In the genomic region with DNA sequence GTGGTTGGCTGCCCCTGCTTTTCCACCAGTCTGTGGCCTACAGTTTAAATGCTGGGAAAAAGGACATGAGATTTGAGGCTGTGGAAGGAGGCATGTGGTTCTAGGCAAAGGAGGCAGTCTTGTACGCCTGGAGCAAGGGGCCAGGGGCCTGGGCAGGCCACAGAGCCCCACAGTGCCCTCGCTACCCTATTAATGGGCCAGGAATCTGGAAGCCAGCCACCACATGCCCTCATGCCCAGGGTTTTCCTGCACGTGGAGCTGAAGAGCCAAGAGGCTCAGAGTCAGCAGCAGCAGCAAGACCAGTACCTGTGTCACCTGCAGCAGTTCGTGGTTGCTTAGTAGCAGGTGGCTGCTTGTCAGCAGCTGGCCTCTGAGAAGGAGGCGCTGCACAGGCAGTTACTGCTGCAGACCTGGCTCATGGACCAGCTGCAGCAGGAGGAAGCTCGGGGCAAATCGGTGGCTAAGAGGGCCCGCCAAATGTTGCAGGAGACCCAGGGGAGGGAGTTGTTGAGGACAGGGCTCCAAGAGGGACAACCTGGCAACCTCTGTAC, we compare ENCODE assay signal across 8 cellular contexts.
DNase-seq lines count a peak whose midpoint lies in the region; ATAC-seq, FAIRE-seq and TF ChIP-seq lines count a peak whose summit lies in the region.
"Not testable (repeated sequence)": the region's sequence is repeated elsewhere in the genome, so short reads cannot be mapped to it uniquely, and the experiment has no call there.

No MANE protein-coding gene starts in this region.

- H3K23ac ChIP-seq in neuronal stem cell (ENCODE audit: low read depth, low read length, poor library complexity) = not testable (repeated sequence)

- not testable (repeated sequence) for H3K79me1 ChIP-seq in neuronal stem cell (ENCODE audit: low read depth, low read length)

- H2BK15ac ChIP-seq in neuronal stem cell (ENCODE audit: low read length) = not testable (repeated sequence)

- H4K91ac ChIP-seq in neuronal stem cell (ENCODE audit: low read depth, low read length, poor library complexity) = not testable (repeated sequence)

- not testable (repeated sequence) for H3K79me2 ChIP-seq in K562 (ENCODE audit: control insufficient read depth, insufficient read depth, low read length)

- not testable (repeated sequence) for H3K9ac ChIP-seq in K562 (ENCODE audit: insufficient read depth in 1 of 2, low read depth in 2 of 2, low read length in 2 of 2)
- peak overlapping the region; percentile 21 for H3K9ac ChIP-seq in neuronal stem cell (ENCODE audit: low read depth, low read length, poor library complexity)

- not testable (repeated sequence) for H3K4me3 ChIP-seq in K562; right cardiac atrium (ENCODE audit: low read length); neuronal stem cell (ENCODE audit: low read length in 2 of 2)

- not testable (repeated sequence) for H2AK5ac ChIP-seq in neuronal stem cell (ENCODE audit: low read depth, low read length)

- H2AFZ ChIP-seq in K562 (ENCODE audit: low read depth, low read length); neuronal stem cell (ENCODE audit: low read length): not testable (repeated sequence)

- not testable (repeated sequence) for H2BK120ac ChIP-seq in neuronal stem cell (ENCODE audit: low read depth, low read length)

- TF ChIP-seq RAD21 in K562 (CRISPR knock-in tag; conservative IDR thresholded peaks at IDR 0.05 in 1 of 2, IDR thresholded peaks at IDR 0.05 in 1 of 2) = not testable (repeated sequence)

- H3K9me3 ChIP-seq in K562 (replicated peaks; ENCODE audit: control insufficient read depth, insufficient read depth, low read depth, low read length); right cardiac atrium (ENCODE audit: control insufficient read depth, low read length); neuronal stem cell (replicated peaks in 1 of 2; ENCODE audit: control insufficient read depth in 2 of 2, insufficient read depth in 1 of 2, low read depth in 1 of 2, low read length in 2 of 2): not testable (repeated sequence)

- in situ Hi-C loops in K562 (cut with MboI) = not testable (repeated sequence)

- CTCF ChIA-PET in K562 (lab: Yijun Ruan, JAX; ENCODE audit: low intra/inter-chr PET ratio) = not testable (repeated sequence)

- H2BK5ac ChIP-seq in neuronal stem cell (ENCODE audit: low read length) = not testable (repeated sequence)

- TF ChIP-seq POLR2A in K562 (conservative IDR thresholded peaks at IDR 0.05) = not testable (repeated sequence)

- peak overlapping the region; percentile 71 for H3K14ac ChIP-seq in neuronal stem cell (ENCODE audit: low read length)

- peak overlapping the region; percentile 6 for H2BK12ac ChIP-seq in neuronal stem cell (ENCODE audit: low read length)

- H3K4me1 ChIP-seq in K562 (replicated peaks in 1 of 2; ENCODE audit: control insufficient read depth in 2 of 2, insufficient read depth in 2 of 2, low read length in 2 of 2); right cardiac atrium (ENCODE audit: control insufficient read depth, insufficient read depth, low read length); neuronal stem cell (ENCODE audit: control insufficient read depth in 2 of 2, insufficient read depth in 1 of 2, low read depth in 1 of 2, low read length in 2 of 2): not testable (repeated sequence)

- DNase-seq in COR-L47 (lab: John Stamatoyannopoulos, UW) (peak; percentile 47), NAMALWA (ENCODE audit: low spot score) (peak; percentile 18), NCI-H1930 (lab: John Stamatoyannopoulos, UW) (peak; percentile 0 to 9), NCI-H510A (lab: John Stamatoyannopoulos, UW) (peak; percentile 65), RPMI8226 (peak; percentile 83), right cardiac atrium (peak in 2 of 3 donors; percentile 16 to 38)
- DNase-seq in K562 (ENCODE audit: extremely low read depth in 1 of 4, low spot score in 3 of 4); neuronal stem cell (ENCODE audit: low spot score): not testable (repeated sequence)

- not testable (repeated sequence) for H3K36me3 ChIP-seq in K562 (ENCODE audit: control insufficient read depth, insufficient read depth, low read length); neuronal stem cell (replicated peaks in 1 of 2; ENCODE audit: control insufficient read depth in 2 of 2, insufficient read depth in 2 of 2, low read length in 2 of 2)

- not testable (repeated sequence) for H4K8ac ChIP-seq in neuronal stem cell (ENCODE audit: low read depth, low read length)

- not testable (repeated sequence) for H3K4me2 ChIP-seq in K562 (ENCODE audit: insufficient read depth, low read length); neuronal stem cell (ENCODE audit: insufficient read depth, low read length, poor library complexity, severe bottlenecking)

- ATAC-seq in K562 = peak; percentile 49; the same call in 2 of the 3 replicates
- not testable (repeated sequence) for ATAC-seq in right cardiac atrium

- H3K9me1 ChIP-seq in K562 (ENCODE audit: control insufficient read depth, insufficient read depth, low read length) = not testable (repeated sequence)

- POLR2A ChIA-PET in K562 (lab: Yijun Ruan, JAX) = not testable (repeated sequence)

- not testable (repeated sequence) for BruUV-seq in K562 (replicated peaks; lab: Mats Ljungman, UMichigan)

- intact Hi-C loops in K562 (cut with micrococcal nuclease); right cardiac atrium (cut with DNase I): not testable (repeated sequence)

- not testable (repeated sequence) for TF ChIP-seq EP300 in K562 (IDR thresholded peaks at IDR 0.05; ENCODE audit: low read length)

- TF ChIP-seq CTCF in K562 (IDR thresholded peaks at IDR 0.05 in 2 of 3, conservative IDR thresholded peaks at IDR 0.05 in 1 of 3; ENCODE audit: insufficient read depth in 2 of 3, low read depth in 1 of 3, low read length in 3 of 3) = not testable (repeated sequence)

- H3K4ac ChIP-seq in neuronal stem cell (ENCODE audit: low read length) = not testable (repeated sequence)

- H3K27ac ChIP-seq in K562 (ENCODE audit: extremely low read depth, low read depth, low read length); right cardiac atrium (ENCODE audit: low read length); neuronal stem cell (replicated peaks; ENCODE audit: low read length): not testable (repeated sequence)

- not testable (repeated sequence) for H4K20me1 ChIP-seq in K562 (replicated peaks; ENCODE audit: control insufficient read depth, insufficient read depth, low read length)

- 5% methylated on average over 8 of the region's 8 CpGs for WGBS in K562 (ENCODE audit: insufficient coverage, low coverage, missing lambda C conversion rate)
- 74% methylated on average over 8 of the region's 8 CpGs for WGBS in right cardiac atrium
- no CpG with 5 or more reads among the region's 8 CpGs for WGBS in neuronal stem cell (ENCODE audit: extremely low coverage in 2 of 2, insufficient read length in 2 of 2, insufficient replicate concordance in 1 of 2), 2 donors

- H3K27me3 ChIP-seq in K562 (ENCODE audit: control insufficient read depth in 2 of 2, insufficient read depth in 2 of 2, low read length in 2 of 2); right cardiac atrium (ENCODE audit: control insufficient read depth, insufficient read depth); neuronal stem cell (ENCODE audit: control insufficient read depth in 3 of 3, insufficient read depth in 3 of 3, low read depth in 1 of 3, low read length in 3 of 3): not testable (repeated sequence)

- not testable (repeated sequence) for H3K18ac ChIP-seq in neuronal stem cell (ENCODE audit: low read length)

- FAIRE-seq in K562 (lab: Jason Lieb, UNC) = not testable (repeated sequence)
